14 cellular contexts compared by ENCODE assay signal in the genomic region with DNA sequence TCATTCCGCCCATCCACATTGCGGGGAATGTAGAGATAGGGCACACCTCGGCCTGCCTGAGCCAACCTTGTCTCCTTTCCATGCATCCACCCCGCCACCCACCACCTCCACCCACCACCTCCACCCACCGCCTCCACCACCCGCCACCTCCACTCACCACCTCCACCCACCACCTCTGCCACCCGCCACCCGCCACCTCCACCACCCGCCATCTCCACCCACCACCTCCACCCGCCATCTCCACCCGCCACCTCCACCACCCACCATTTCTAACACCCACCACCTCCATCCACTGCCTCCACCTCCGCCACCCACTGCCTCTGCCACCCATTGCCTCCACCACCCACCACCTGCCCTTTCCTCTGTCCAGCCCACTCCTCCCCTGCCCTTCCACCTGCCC.
"Had no signal": no experiment of that assay in that cellular context is flagged by ENCODE, and none has a peak within 500 bp of the region (broad histone marks: within the 10 kb centered on the region; RNA-seq: fewer than 3 reads in every experiment).

No MANE protein-coding gene starts in this region.

- H3K4me3 ChIP-seq: heart right ventricle, sigmoid colon had no signal

- ATAC-seq: activated T-helper 17 cell treated with anti-CD3 and anti-CD28 coated beads, Interleukin-2, amount 50 U/mL, for 72 hours; heart right ventricle; stimulated activated effector memory CD8-positive, alpha-beta T cell treated with anti-CD3 and anti-CD28 coated beads, Interleukin-12 subunit alpha, Interleukin-12 subunit beta, amount 100 ng/mL, for 72 hours had no signal

- DNase-seq: activated B cell treated with CpG ODN at 0.5 μM for 24 hours; activated CD4-positive, alpha-beta memory T cell treated with anti-CD3 and anti-CD28 coated beads for 36 hours; activated CD4-positive, alpha-beta T cell treated with anti-CD3 and anti-CD28 coated beads for 4 hours; activated naive CD4-positive, alpha-beta T cell treated with anti-CD3 and anti-CD28 coated beads, Interleukin-2, amount 50 U/mL, for 16 hours; activated T-cell treated with anti-CD3 and anti-CD28 coated beads for 4 hours; brain microvascular endothelial cell; cortex of kidney; effector CD4-positive, alpha-beta T cell; heart right ventricle; immature natural killer cell; stimulated activated CD4-positive, alpha-beta T cell treated with anti-CD3 and anti-CD28 coated beads, Interleukin-4, amount 100 ng/mL, for 24 hours had no signal

- H3K9me3 ChIP-seq: heart right ventricle, sigmoid colon had no signal

- H3K27ac ChIP-seq: brain microvascular endothelial cell, heart right ventricle, sigmoid colon had no signal

- H3K36me3 ChIP-seq: brain microvascular endothelial cell, heart right ventricle, sigmoid colon had no signal

- H3K27me3 ChIP-seq: brain microvascular endothelial cell, sigmoid colon had no signal

- H3K4me1 ChIP-seq: sigmoid colon had no signal
